ENCODE assay signal across 10 cellular contexts in the genomic region with DNA sequence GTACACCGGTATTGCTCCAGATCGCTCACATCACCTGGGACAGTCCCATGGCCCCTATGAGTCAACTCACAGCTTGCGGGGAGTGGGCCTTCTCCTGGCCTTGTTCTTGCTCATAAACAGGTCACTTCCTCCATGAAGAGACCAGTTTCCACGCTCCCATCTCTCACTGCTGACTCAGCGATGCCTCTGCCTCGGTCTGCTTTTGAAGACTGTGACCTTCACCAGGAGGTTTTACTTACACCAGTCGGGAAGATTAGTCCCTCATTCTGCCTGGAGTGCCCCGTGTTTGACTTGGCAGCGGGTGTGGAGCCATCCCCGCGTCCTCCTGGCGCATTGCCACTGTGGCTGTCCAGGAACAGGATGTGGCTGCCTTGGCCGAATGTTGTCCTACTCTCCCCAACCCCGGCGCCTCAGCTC.
DNase-seq lines count a peak whose midpoint lies in the region; ATAC-seq, FAIRE-seq and TF ChIP-seq lines count a peak whose summit lies in the region.
"Had no signal": no experiment of that assay in that cellular context is flagged by ENCODE, and none has a peak within 500 bp of the region (broad histone marks: within the 10 kb centered on the region; RNA-seq: fewer than 3 reads in every experiment).

No MANE protein-coding gene starts in this region.

- no peak overlapping the region for H3K9ac ChIP-seq in GM23248

- no peak for TF ChIP-seq POLR2A in A549 (IDR thresholded peaks at IDR 0.05; ENCODE audit: low read length)
- no peak for TF ChIP-seq POLR2A in esophagus muscularis mucosa (IDR thresholded peaks at IDR 0.05; ENCODE audit: low read depth)

- no peak overlapping the region for H3K4me3 ChIP-seq in A549
- H3K4me3 ChIP-seq in GM23248, result peak overlapping the region; percentile 35
- H3K4me3 ChIP-seq in esophagus muscularis mucosa, result no peak overlapping the region

- H3K9me3 ChIP-seq in A549 (no peaks in the 10 kb centered on the region), GM23248 (ENCODE audit: low read depth) (no peaks in the 10 kb centered on the region), esophagus muscularis mucosa (no peaks in the 10 kb centered on the region)

- H3K27ac Mint-ChIP-seq in natural killer cell, result no peak overlapping the region
- H3K27ac Mint-ChIP-seq: dendritic cell treated with granulocyte-macrophage colony-stimulating factor and Interleukin-4, amounts not matched to agents 40 ng/mL and 50 ng/mL, for 4 days had no signal

- H3K36me3 ChIP-seq in GM23248 (ENCODE audit: low read depth) (no peaks in the 10 kb centered on the region), esophagus muscularis mucosa (peaks cover 12 to 29% (median 21%) of the 10 kb centered on the region in 4 donors)

- H3K79me2 ChIP-seq in GM23248 (ENCODE audit: insufficient read depth), result no peaks in the 10 kb centered on the region

- WGBS in A549 (ENCODE audit: missing lambda C conversion rate), result 47% methylated on average over 15 of the region's 15 CpGs
- WGBS in GM23248 (ENCODE audit: low coverage in 1 of 2, low lambda C conversion rate in 2 of 2, missing lambda C conversion rate in 2 of 2), 2 experiments, result 1% methylated on average over 15 of the region's 15 CpGs
- 79% methylated on average over 14 of the region's 15 CpGs for WGBS in esophagus muscularis mucosa

- H4K20me1 ChIP-seq in GM23248 (ENCODE audit: insufficient read depth), result no peaks in the 10 kb centered on the region

- CTCF ChIA-PET in A549 (lab: Yijun Ruan, JAX), result no interaction called here

- H3K9me2 ChIP-seq in GM23248 (ENCODE audit: insufficient read depth), result no peaks in the 10 kb centered on the region

- no peaks in the 10 kb centered on the region for H3K27me3 Mint-ChIP-seq in activated T-cell treated with anti-CD3 and anti-CD28 coated beads, Interleukin-2, amount 50 U/mL, for 4 hours (ENCODE audit: low read depth)
- H3K27me3 Mint-ChIP-seq in natural killer cell (ENCODE audit: low read depth in 2 of 2), result no peaks in the 10 kb centered on the region
- H3K27me3 Mint-ChIP-seq: dendritic cell treated with granulocyte-macrophage colony-stimulating factor and Interleukin-4, amounts not matched to agents 40 ng/mL and 50 ng/mL, for 4 days had no signal

- no peak for TF ChIP-seq EP300 in A549 (IDR thresholded peaks at IDR 0.05)
- TF ChIP-seq EP300 in esophagus muscularis mucosa (IDR thresholded peaks at IDR 0.05), result no peak

- intact Hi-C loops in esophagus muscularis mucosa (cut with DNase I), result no loop called here
- intact Hi-C loops in natural killer cell (cut with micrococcal nuclease), result no loop called here

- no peak overlapping the region for H3K4me3 Mint-ChIP-seq in activated T-cell treated with anti-CD3 and anti-CD28 coated beads, Interleukin-2, amount 50 U/mL, for 4 hours
- H3K4me3 Mint-ChIP-seq in natural killer cell, result no peak overlapping the region
- H3K4me3 Mint-ChIP-seq: dendritic cell treated with granulocyte-macrophage colony-stimulating factor and Interleukin-4, amounts not matched to agents 40 ng/mL and 50 ng/mL, for 4 days had no signal

- POLR2A ChIA-PET in A549 (lab: Yijun Ruan, JAX), result no interaction called here

- H2AFZ ChIP-seq in GM23248, result no peak overlapping the region

- H3K27ac ChIP-seq in A549, result peak overlapping the region in 1 of 2 experiments; percentile 15; a peak in 1 of 6 replicates
- H3K27ac ChIP-seq in GM23248, result peak overlapping the region; percentile 68
- H3K27ac ChIP-seq in esophagus muscularis mucosa (replicated peaks in 1 of 4), result no peak overlapping the region

- H3K4me2 ChIP-seq in A549, result peak overlapping the region; percentile 24; the same call in 2 of the 3 replicates
- peak overlapping the region; percentile 58 for H3K4me2 ChIP-seq in GM23248 (ENCODE audit: unreplicated experiment)

- H3K27me3 ChIP-seq in GM23248 (replicated peaks; ENCODE audit: insufficient read depth) (no peaks in the 10 kb centered on the region), esophagus muscularis mucosa (no peaks in the 10 kb centered on the region)

- peaks cover 12% of the 10 kb centered on the region for H3F3A ChIP-seq in GM23248 (ENCODE audit: insufficient read depth)

- no peak for FAIRE-seq in A549 (lab: Jason Lieb, UNC)

- H3K4me1 ChIP-seq in A549 (peaks cover 6% of the 10 kb centered on the region; the same call in 2 of the 3 replicates), GM23248 (ENCODE audit: insufficient read depth) (peaks cover 20% of the 10 kb centered on the region), esophagus muscularis mucosa (no peaks in the 10 kb centered on the region)

- DNase-seq in A549 (ENCODE audit: low read depth in 1 of 2, low spot score in 1 of 2), result peak in 1 of 2 experiments; percentile 51
- peak; percentile 92 for DNase-seq in GM23248
- DNase-seq in activated T-cell treated with anti-CD3 and anti-CD28 coated beads, Interleukin-2, amount 50 U/mL, for 4 hours, result no peak
- DNase-seq in left lobe of liver (ENCODE audit: low spot score), result peak; percentile 64
- no peak for DNase-seq in NOMO-1 (lab: John Stamatoyannopoulos, UW; ENCODE audit: unreplicated experiment in 2 of 2)
- DNase-seq in esophagus muscularis mucosa (ENCODE audit: extremely low spot score), result no peak
- no peak for DNase-seq in natural killer cell
- DNase-seq: NCI-H1930 had no signal

- H3K36me3 Mint-ChIP-seq in activated T-cell treated with anti-CD3 and anti-CD28 coated beads, Interleukin-2, amount 50 U/mL, for 4 hours (ENCODE audit: insufficient read depth), result peaks cover 62% of the 10 kb centered on the region
- H3K36me3 Mint-ChIP-seq in natural killer cell, result no peaks in the 10 kb centered on the region

- peaks cover 6% of the 10 kb centered on the region for H3K9me3 Mint-ChIP-seq in activated T-cell treated with anti-CD3 and anti-CD28 coated beads, Interleukin-2, amount 50 U/mL, for 4 hours
- H3K9me3 Mint-ChIP-seq in natural killer cell, result no peaks in the 10 kb centered on the region
- H3K9me3 Mint-ChIP-seq: dendritic cell treated with granulocyte-macrophage colony-stimulating factor and Interleukin-4, amounts not matched to agents 40 ng/mL and 50 ng/mL, for 4 days had no signal

- TF ChIP-seq CTCF in A549 (IDR thresholded peaks at IDR 0.05), result no peak
- no peak for TF ChIP-seq CTCF in esophagus muscularis mucosa (IDR thresholded peaks at IDR 0.05)
- TF ChIP-seq CTCF in natural killer cell (IDR thresholded peaks at IDR 0.05), result no peak

- ATAC-seq in A549, result peak; percentile 55 to 71; a peak in 5 of 6 replicates
- ATAC-seq in activated T-cell treated with anti-CD3 and anti-CD28 coated beads, Interleukin-2, amount 50 U/mL, for 4 hours, result peak; percentile 91 to 92
- ATAC-seq in left lobe of liver, result peak; percentile 87
- ATAC-seq in natural killer cell, result no peak
- ATAC-seq in HG03039 (IDR thresholded peaks at IDR 0.05; ENCODE audit: unreplicated experiment), result no peak

- TF ChIP-seq RAD21 in A549 (conservative IDR thresholded peaks at IDR 0.05 in 1 of 2, IDR thresholded peaks at IDR 0.05 in 1 of 2), result no peak

- in situ Hi-C loops in GM23248 (cut with MboI), result loop anchor here (25.0 kb wide), 1 partner anchor 1108 kb away; no protein-coding TSS in a partner anchor

- H3K4me1 Mint-ChIP-seq in activated T-cell treated with anti-CD3 and anti-CD28 coated beads, Interleukin-2, amount 50 U/mL, for 4 hours (ENCODE audit: low read depth), result peaks cover 14% of the 10 kb centered on the region
- H3K4me1 Mint-ChIP-seq in natural killer cell, result peaks cover 0 to 5% of the 10 kb centered on the region in 2 donors

TF ChIP-seq in A549, 52 proteins besides CTCF, POLR2A, EP300 and RAD21:
- no peak for TF ChIP-seq BHLHE40 (IDR thresholded peaks at IDR 0.05; ENCODE audit: low read depth, low read length)
- TF ChIP-seq MAFK (IDR thresholded peaks at IDR 0.05; ENCODE audit: partially characterized antibody), result peak; percentile 84
TF ChIP-seq in A549: peak in this region for 1.

Comparison
In these comparisons a context has a peak if more than half of its experiments do, and no peak if none do; other contexts are left out.
1. ATAC-seq: peak in A549 (2 of 2), activated T-cell treated with anti-CD3 and anti-CD28 coated beads, Interleukin-2, amount 50 U/mL, for 4 hours (2 of 2) and left lobe of liver (single experiment); none in natural killer cell (0 of 3) and HG03039 (single experiment).
2. DNase-seq: peak in GM23248 (single experiment) and left lobe of liver (single experiment); none in activated T-cell treated with anti-CD3 and anti-CD28 coated beads, Interleukin-2, amount 50 U/mL, for 4 hours (single experiment), NOMO-1 (0 of 2), esophagus muscularis mucosa (single experiment) and natural killer cell (single experiment).